In the genomic region with DNA sequence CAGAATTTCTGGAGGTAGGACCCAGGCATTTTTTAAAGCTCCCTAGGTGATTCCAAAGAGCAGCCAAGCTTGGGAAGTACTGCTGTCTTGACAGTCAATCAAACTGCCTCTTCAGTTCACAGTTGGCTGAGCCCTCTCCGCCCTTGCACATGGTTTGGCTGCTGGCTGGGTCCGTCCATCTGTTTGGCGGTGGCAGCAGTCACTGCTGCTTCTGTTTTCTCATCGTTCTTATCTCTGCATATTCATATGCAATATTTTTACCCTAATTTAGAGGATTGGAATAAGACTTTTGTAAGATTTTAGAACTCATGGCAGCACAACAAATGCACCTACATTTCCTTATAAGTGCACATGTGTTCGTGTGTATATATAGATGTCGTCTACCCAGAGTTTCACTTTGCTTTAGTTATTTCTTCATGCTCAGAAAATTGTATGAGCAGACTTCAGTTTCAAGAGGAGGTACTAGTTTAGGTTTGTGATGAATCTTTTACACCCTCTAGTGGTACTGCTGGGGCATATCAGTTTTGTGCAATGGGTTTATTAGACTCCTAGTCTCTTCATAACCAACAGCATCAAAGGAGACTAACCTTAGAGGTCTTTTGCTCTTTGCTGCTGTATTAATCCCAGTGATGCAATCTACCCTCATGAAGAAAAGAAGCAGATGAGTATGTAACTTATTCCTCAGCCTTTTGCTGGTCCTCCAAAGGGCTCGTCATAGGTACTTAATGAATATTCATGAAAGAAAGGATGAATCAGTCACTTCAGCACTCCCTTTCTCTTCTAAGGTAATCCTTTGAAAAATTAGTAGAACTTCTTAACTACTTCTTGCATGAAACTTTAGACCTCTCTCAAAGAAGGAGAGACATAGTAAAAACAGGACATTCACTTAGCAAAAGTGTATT, we compare ENCODE assay signal across 9 cellular contexts. TPM values are rescaled to one million over a fixed set of nuclear protein-coding genes. Genes with fewer than 3 reads are reported as not detected.
DNase-seq lines count a peak whose midpoint lies in the region; ATAC-seq and TF ChIP-seq lines count a peak whose summit lies in the region.
"Had no signal": no experiment of that assay in that cellular context is flagged by ENCODE, and none has a peak within 500 bp of the region (broad histone marks: within the 10 kb centered on the region; RNA-seq: fewer than 3 reads in every experiment).

No MANE protein-coding gene starts in this region.

- H3K4me3 ChIP-seq in adrenal gland, result peak overlapping the region in 1 of 4 donors; percentile 26
- peak overlapping the region; percentile 45 for H3K4me3 ChIP-seq in left ventricle myocardium inferior

- intact Hi-C loops in adrenal gland (cut with DNase I), result no loop called here
- intact Hi-C loops in left ventricle myocardium inferior (cut with micrococcal nuclease), result no loop called here
- intact Hi-C loops in sciatic nerve (cut with DNase I), result no loop called here

- H3K36me3 ChIP-seq in adrenal gland (replicated peaks in 1 of 2), result no peaks in the 10 kb centered on the region
- no peaks in the 10 kb centered on the region for H3K36me3 ChIP-seq in left ventricle myocardium inferior

- in situ Hi-C loops in G401 (cut with HindIII; ENCODE audit: low sequenced_read_pairs), result no loop called here

- peak; percentile 70 for ATAC-seq in GM19467 (IDR thresholded peaks at IDR 0.05; ENCODE audit: unreplicated experiment)
- peak; percentile 82 for ATAC-seq in HG03460 (IDR thresholded peaks at IDR 0.05; ENCODE audit: unreplicated experiment)
- peak; percentile 87 for ATAC-seq in sciatic nerve

- H3K27me3 ChIP-seq in adrenal gland (no peaks in the 10 kb centered on the region), left ventricle myocardium inferior (ENCODE audit: low read depth) (peaks cover 42% of the 10 kb centered on the region)

- H3K4me1 ChIP-seq in adrenal gland (replicated peaks in 1 of 2), result no peaks in the 10 kb centered on the region
- peaks cover 6% of the 10 kb centered on the region for H3K4me1 ChIP-seq in left ventricle myocardium inferior

- H3K9me3 ChIP-seq in adrenal gland (replicated peaks in 1 of 3), result no peaks in the 10 kb centered on the region
- H3K9me3 ChIP-seq in left ventricle myocardium inferior (replicated peaks), result no peaks in the 10 kb centered on the region

- 9 to 13% (median 10%) methylated on average over 7 of the region's 7 CpGs for WGBS in adrenal gland, 4 donors

- H3K27ac ChIP-seq in adrenal gland, result no peak overlapping the region
- H3K27ac ChIP-seq in left ventricle myocardium inferior (replicated peaks), result no peak overlapping the region

- DNase-seq in G401 (ENCODE audit: low spot score) (peak; percentile 83), NCI-H510A treated with DMSO at 0.1 percent for 48 hours (lab: John Stamatoyannopoulos, UW) (peak; percentile 85), adrenal gland (peak in 4 of 7 donors; percentile 20 to 57 (median 25)), left ventricle myocardium inferior (no peak), sciatic nerve (ENCODE audit: low spot score) (no peak)
- no peak for DNase-seq in activated CD4-positive, CD25-positive, alpha-beta regulatory T cell (lab: John Stamatoyannopoulos, UW)

- TF ChIP-seq CTCF in adrenal gland (IDR thresholded peaks at IDR 0.05), result peak; percentile 67 to 78 (median 74)
- TF ChIP-seq CTCF in left ventricle myocardium inferior (IDR thresholded peaks at IDR 0.05; ENCODE audit: borderline replicate concordance), result peak; percentile 78

- no peak for TF ChIP-seq POLR2A in adrenal gland (IDR thresholded peaks at IDR 0.05)

RNA-seq across cellular contexts. Expression of a gene that starts 44.3 kb away (rescaled TPM):
- total RNA-seq in G401 (2014; rRNA removed; shearing (Covaris generic)), result 4.2 TPM in 1 of 2 replicates, not detected in the other
- not detected for total RNA-seq in adrenal gland
- polyA plus RNA-seq in adrenal gland, result not detected
- not detected for total RNA-seq in left ventricle myocardium inferior
- not detected for total RNA-seq in sciatic nerve
- total RNA-seq: mononuclear cell had no signal

Comparison
In these comparisons a context has a peak if more than half of its experiments do, and no peak if none do; other contexts are left out.
1. DNase-seq: peak in G401 (single experiment), NCI-H510A treated with DMSO at 0.1 percent for 48 hours (single experiment) and adrenal gland (4 of 7); none in left ventricle myocardium inferior (single experiment), sciatic nerve (single experiment) and activated CD4-positive, CD25-positive, alpha-beta regulatory T cell (0 of 4).
2. Peak in every context shown above with its lines, with median percentiles within 50 percentile points of each other: ATAC-seq.